In genomic region chr12:109387425-109388166, GRCh38 we compare ENCODE assay signal across 9 cellular contexts. TPM values are rescaled to one million over a fixed set of nuclear protein-coding genes. Genes with fewer than 3 reads are reported as not detected.
DNase-seq lines count a peak whose midpoint lies in the region; ATAC-seq, FAIRE-seq and TF ChIP-seq lines count a peak whose summit lies in the region.
"Had no signal": no experiment of that assay in that cellular context is flagged by ENCODE, and none has a peak within 500 bp of the region (broad histone marks: within the 10 kb centered on the region; RNA-seq: fewer than 3 reads in every experiment).

No MANE protein-coding gene starts in this region.

- in situ Hi-C loops in Panc1 (cut with HindIII; ENCODE audit: low pct_unique_long_range_greater_than_20kb, low sequenced_read_pairs): no loop called here

- H3K4me1 ChIP-seq in Panc1 (ENCODE audit: control insufficient read depth, insufficient read depth, low read length) (no peaks in the 10 kb centered on the region), small intestine (ENCODE audit: control insufficient read depth in 2 of 2, insufficient read depth in 1 of 2, low read depth in 1 of 2, low read length in 1 of 2) (no peaks in the 10 kb centered on the region), aorta (ENCODE audit: control insufficient read depth in 1 of 2, insufficient read depth in 2 of 2, low read length in 2 of 2) (no peaks in the 10 kb centered on the region)

- DNase-seq in COLO668 (lab: John Stamatoyannopoulos, UW; ENCODE audit: unreplicated experiment): peak; percentile 13
- DNase-seq in HT-29 (ENCODE audit: low spot score): peak; percentile 41
- DNase-seq in Panc1 (ENCODE audit: low read depth, low spot score): no peak
- peak; percentile 28 for DNase-seq in fibroblast of gingiva (ENCODE audit: low read depth)
- peak; percentile 30 for DNase-seq in small intestine
- no peak for DNase-seq in RCC 7860 (ENCODE audit: low spot score)
- no peak for DNase-seq in aorta

- H3K36me3 ChIP-seq in Panc1 (ENCODE audit: control insufficient read depth, insufficient read depth, low read length) (no peaks in the 10 kb centered on the region), small intestine (ENCODE audit: control insufficient read depth in 2 of 2, insufficient read depth in 2 of 2, low read length in 2 of 2) (no peaks in the 10 kb centered on the region), aorta (ENCODE audit: control insufficient read depth in 1 of 2, insufficient read depth in 2 of 2, low read length in 1 of 2) (no peaks in the 10 kb centered on the region)

- H3K4me3 ChIP-seq in Panc1 (ENCODE audit: low read depth in 2 of 2, low read length in 2 of 2): no peak overlapping the region
- H3K4me3 ChIP-seq in small intestine (ENCODE audit: low read depth in 1 of 2, low read length in 2 of 2): no peak overlapping the region
- no peak overlapping the region for H3K4me3 ChIP-seq in aorta (ENCODE audit: low read length in 2 of 2)

- no TSS peak for BruUV-seq in Panc1 (replicated peaks; lab: Mats Ljungman, UMichigan)

- H3K27me3 ChIP-seq in Panc1 (ENCODE audit: control insufficient read depth, insufficient read depth, low read length) (peaks cover 2% of the 10 kb centered on the region; the same call in 1 of the 2 replicates), small intestine (ENCODE audit: control insufficient read depth in 2 of 2, insufficient read depth in 2 of 2, low read length in 2 of 2) (peaks cover 0 to 7% of the 10 kb centered on the region in 2 donors), aorta (ENCODE audit: control insufficient read depth in 1 of 2, insufficient read depth in 2 of 2, low read length in 1 of 2) (peaks cover 0 to 3% of the 10 kb centered on the region in 2 donors)

- FAIRE-seq in small intestine (lab: Jason Lieb, UNC) (no peak), RCC 7860 (lab: Jason Lieb, UNC) (no peak)

- CTCF ChIA-PET in Panc1 (lab: Charles Lee): interaction anchor here (1.2 kb wide), 1 partner anchor 124 kb away, joined by 8 read pairs; no protein-coding TSS in a partner anchor

- POLR2A ChIA-PET in Panc1 (lab: Charles Lee): no interaction called here

- peak; percentile 73; the same call in 1 of the 2 replicates for ATAC-seq in Panc1
- ATAC-seq in aorta (ENCODE audit: low FRiP score): no peak
- ATAC-seq in HG03469 (IDR thresholded peaks at IDR 0.05; ENCODE audit: unreplicated experiment): no peak

- H3K27ac ChIP-seq in Panc1 (ENCODE audit: low read length) (no peak overlapping the region), small intestine (ENCODE audit: low read depth in 1 of 2, low read length in 1 of 2) (no peak overlapping the region), aorta (ENCODE audit: low read depth in 1 of 2, low read length in 2 of 2) (no peak overlapping the region)

- WGBS in small intestine, 3 donors: 62 to 69% (median 65%) methylated on average over 9 of the region's 9 CpGs
- WGBS in aorta, 2 donors: 55 to 58% methylated on average over 9 of the region's 9 CpGs

- intact Hi-C loops in Panc1 (cut with micrococcal nuclease; ENCODE audit: unreplicated experiment): loop anchor here (5.0 kb wide), 1 partner anchor 275 kb away; no protein-coding TSS in a partner anchor
- intact Hi-C loops in aorta (cut with DNase I): loop anchor here (5.0 to 10.0 kb wide), 2 partner anchors 125 to 273 kb away; partner anchors contain the start of gene ACACB (in 1 of the 2)

- peak; percentile 80 for TF ChIP-seq CTCF in Panc1 (IDR thresholded peaks at IDR 0.05)

- H3K9me3 ChIP-seq in Panc1 (ENCODE audit: control insufficient read depth, insufficient read depth, low read depth, low read length) (no peaks in the 10 kb centered on the region), small intestine (ENCODE audit: control insufficient read depth, low read depth) (no peaks in the 10 kb centered on the region), aorta (ENCODE audit: control insufficient read depth, low read length) (peaks cover 12% of the 10 kb centered on the region)

RNA-seq across cellular contexts. Expression of gene MYO1H, which starts 39.9 kb away (rescaled TPM):
- not detected in 2 replicates for total RNA-seq in HT-29 (2014; rRNA removed; shearing (Covaris generic))
- not detected for total RNA-seq in Panc1 (2021; ENCODE audit: unreplicated experiment)
- 0.18 TPM for polyA plus RNA-seq in Panc1 (2012; ENCODE audit: insufficient read length)
- polyA plus RNA-seq in small intestine: not detected
- total RNA-seq in aorta: not detected
- not detected for polyA plus RNA-seq in aorta
- total RNA-seq: glomerular endothelial cell had no signal

Comparison
In these comparisons a context has a peak if more than half of its experiments do, and no peak if none do; other contexts are left out.
1. DNase-seq: peak in COLO668 (single experiment), HT-29 (single experiment), fibroblast of gingiva (single experiment) and small intestine (single experiment); none in Panc1 (single experiment), RCC 7860 (single experiment) and aorta (0 of 2).